ENCODE assay signal across 31 cellular contexts in genomic region chr2:27298391-27299080, GRCh38. TPM values are rescaled to one million over a fixed set of nuclear protein-coding genes. Genes with fewer than 3 reads are reported as not detected.
DNase-seq lines count a peak whose midpoint lies in the region; ATAC-seq, FAIRE-seq and TF ChIP-seq lines count a peak whose summit lies in the region.
"Had no signal": no experiment of that assay in that cellular context is flagged by ENCODE, and none has a peak within 500 bp of the region (broad histone marks: within the 10 kb centered on the region; RNA-seq: fewer than 3 reads in every experiment).

No MANE protein-coding gene starts in this region.

- TF ChIP-seq POLR2A in HepG2 (IDR thresholded peaks at IDR 0.05; ENCODE audit: insufficient read depth in 1 of 2, low read depth in 2 of 2, low read length in 2 of 2), result no peak
- TF ChIP-seq POLR2A in right lobe of liver (IDR thresholded peaks at IDR 0.05), result no peak

- intact Hi-C loops in HepG2 (cut with micrococcal nuclease; ENCODE audit: unreplicated experiment) (no loop called here), right lobe of liver (cut with DNase I) (loop anchor here in 1 of 2 donors (10.0 kb wide), 1 partner anchor 204 kb away; no protein-coding TSS in a partner anchor), left lung (cut with DNase I) (no loop called here), aorta (cut with DNase I) (no loop called here)

- 60% methylated on average over 18 of the region's 18 CpGs for WGBS in HepG2 (ENCODE audit: low lambda C conversion rate)
- WGBS in right lobe of liver (ENCODE audit: insufficient coverage, low coverage, low lambda C conversion rate, missing lambda C conversion rate), result 88% methylated on average over 10 of the region's 18 CpGs
- WGBS in aorta, 2 donors, result 78 to 80% methylated on average over 18 of the region's 18 CpGs

- no TSS peak for BruUV-seq in HepG2 (replicated peaks; lab: Mats Ljungman, UMichigan)

- no peaks in the 10 kb centered on the region for H3K9me3 ChIP-seq in HepG2 (ENCODE audit: low read length)
- no peaks in the 10 kb centered on the region for H3K9me3 ChIP-seq in right lobe of liver
- H3K9me3 ChIP-seq in left lung, result no peaks in the 10 kb centered on the region
- H3K9me3 ChIP-seq in aorta (ENCODE audit: control insufficient read depth, low read length), result no peaks in the 10 kb centered on the region

- DNase-seq in HepG2 (ENCODE audit: low spot score) (no peak), right lobe of liver (no peak), NCI-H2029 (lab: John Stamatoyannopoulos, UW) (peak; percentile 57), left lung (no peak), cortex of kidney (lab: John Stamatoyannopoulos, UW) (no peak), aorta (no peak), GM19240 (ENCODE audit: insufficient read length, low spot score) (no peak)
- DNase-seq: activated CD4-positive, alpha-beta memory T cell treated with anti-CD3 and anti-CD28 coated beads for 36 hours; activated CD4-positive, CD25-positive, alpha-beta regulatory T cell treated with anti-CD3 and anti-CD28 coated beads, Interleukin-2, amount 50 U/mL, for 72 hours; activated CD8-positive, alpha-beta memory T cell treated with anti-CD3 and anti-CD28 coated beads, Interleukin-2, amount 50 U/mL, for 4 hours; activated naive CD4-positive, alpha-beta T cell treated with anti-CD3 and anti-CD28 coated beads for 36 hours; C1 segment of cervical spinal cord; effector memory CD8-positive, alpha-beta T cell; erythroblast; foreskin keratinocyte; hypothalamus; Karpas-422; naive thymus-derived CD8-positive, alpha-beta T cell; NCI-H1694; NCI-H69; stimulated activated CD4-positive, alpha-beta T cell treated with anti-CD3 and anti-CD28 coated beads, Interleukin-2, amount 100 ng/mL, for 48 hours; trophoblast cell had no signal

- H3K4me1 ChIP-seq in HepG2 (ENCODE audit: insufficient read depth, low read length) (peaks cover 69% of the 10 kb centered on the region), right lobe of liver (peaks cover 0 to 4% (median 2%) of the 10 kb centered on the region in 4 donors), left lung (peaks cover 0 to 12% of the 10 kb centered on the region in 2 donors), aorta (ENCODE audit: control insufficient read depth in 1 of 2, insufficient read depth in 2 of 2, low read length in 2 of 2) (no peaks in the 10 kb centered on the region)
- H3K4me1 ChIP-seq: foreskin keratinocyte had no signal

- 0 out of 2 replicates have a peak overlapping the region, but pooled peaks have one; percentile 6 for H3K9ac ChIP-seq in HepG2 (ENCODE audit: insufficient read depth, low read depth, low read length)

- TF ChIP-seq RAD21 in HepG2 (CRISPR knock-in tag; IDR thresholded peaks at IDR 0.05), result no peak

- no peak for FAIRE-seq in HepG2 (lab: Jason Lieb, UNC)
- FAIRE-seq: bronchial epithelial cell had no signal

- no peak overlapping the region for H3K27ac ChIP-seq in HepG2 (ENCODE audit: extremely low read length, insufficient read depth, low read length)
- no peak overlapping the region for H3K27ac ChIP-seq in right lobe of liver
- no peak overlapping the region for H3K27ac ChIP-seq in left lung
- no peak overlapping the region for H3K27ac ChIP-seq in aorta (ENCODE audit: low read depth in 1 of 2, low read length in 2 of 2)
- H3K27ac ChIP-seq: coronary artery, foreskin keratinocyte had no signal

- H3K4me2 ChIP-seq in HepG2 (ENCODE audit: low read depth, low read length), result peak overlapping the region; percentile 23; the same call in 1 of the 2 replicates

- CTCF ChIA-PET in HepG2 (lab: Yijun Ruan, JAX; ENCODE audit: low intra/inter-chr PET ratio, low total read pairs), result no interaction called here

- no peak overlapping the region for H2AFZ ChIP-seq in HepG2 (ENCODE audit: low read length)

- no peaks in the 10 kb centered on the region for H3K79me2 ChIP-seq in HepG2 (ENCODE audit: insufficient read depth, low read length)

- H3K36me3 ChIP-seq in HepG2 (replicated peaks in 1 of 2; ENCODE audit: control insufficient read depth in 1 of 2, insufficient read depth in 2 of 2, low read length in 2 of 2) (no peaks in the 10 kb centered on the region), right lobe of liver (no peaks in the 10 kb centered on the region), left lung (no peaks in the 10 kb centered on the region), aorta (ENCODE audit: control insufficient read depth in 1 of 2, insufficient read depth in 2 of 2, low read length in 1 of 2) (no peaks in the 10 kb centered on the region)

- TF ChIP-seq EP300 in HepG2 (IDR thresholded peaks at IDR 0.05; ENCODE audit: low read depth in 2 of 2, low read length in 2 of 2) (no peak), HepG2 (CRISPR knock-in tag; IDR thresholded peaks at IDR 0.05; ENCODE audit: borderline replicate concordance) (no peak)

- H3K27me3 ChIP-seq in HepG2 (ENCODE audit: control insufficient read depth in 1 of 2, insufficient read depth in 2 of 2, low read length in 2 of 2) (no peaks in the 10 kb centered on the region; a peak in 1 of 5 replicates), right lobe of liver (no peaks in the 10 kb centered on the region), left lung (peaks cover 0 to 6% of the 10 kb centered on the region in 2 donors), aorta (ENCODE audit: control insufficient read depth in 1 of 2, insufficient read depth in 2 of 2, low read length in 1 of 2) (no peaks in the 10 kb centered on the region)

- ATAC-seq in HepG2 (peak; percentile 62), right lobe of liver (no peak), left lung (peak; percentile 56), aorta (ENCODE audit: low FRiP score) (no peak)
- ATAC-seq: effector memory CD8-positive, alpha-beta T cell; foreskin keratinocyte; naive thymus-derived CD8-positive, alpha-beta T cell had no signal

- in situ Hi-C loops in HepG2 (cut with HindIII; ENCODE audit: extremely low pct_ligation_motif_present, low pct_unique_long_range_greater_than_20kb), result no loop called here

- POLR2A ChIA-PET in HepG2 (lab: Yijun Ruan, JAX), result interaction anchor here (1.2 kb wide), 1 partner anchor 24 kb away, joined by 4 read pairs; the partner anchor contains the start of gene MPV17

- TF ChIP-seq CTCF in HepG2 (CRISPR knock-in tag; IDR thresholded peaks at IDR 0.05), result no peak
- no peak for TF ChIP-seq CTCF in right lobe of liver (IDR thresholded peaks at IDR 0.05)
- no peak for TF ChIP-seq CTCF in left lung (IDR thresholded peaks at IDR 0.05)

- no peaks in the 10 kb centered on the region for H4K20me1 ChIP-seq in HepG2 (ENCODE audit: insufficient read depth, low read length)

- no peak overlapping the region for H3K4me3 ChIP-seq in HepG2 (replicated peaks in 1 of 3; ENCODE audit: insufficient read depth in 1 of 3, low read depth in 2 of 3, low read length in 3 of 3)
- H3K4me3 ChIP-seq in right lobe of liver, result no peak overlapping the region
- no peak overlapping the region for H3K4me3 ChIP-seq in left lung
- no peak overlapping the region for H3K4me3 ChIP-seq in aorta (ENCODE audit: low read length in 2 of 2)
- H3K4me3 ChIP-seq: coronary artery had no signal

RNA-seq across cellular contexts. Expression of gene UCN, which starts 9.7 kb away (rescaled TPM):
- 0.36 and 1.2 TPM in 2 replicates for total RNA-seq in HepG2 (2016; rRNA removed; fragmentation: Illumina TruSeq; extraction: Trizol)
- total RNA-seq in HepG2 (2016; cell fraction: cytosol; rRNA removed; fragmentation: Illumina TruSeq; extraction: Trizol; ENCODE audit: low read depth), result not detected in 2 replicates
- 0.25 and 0.54 TPM in 2 replicates for total RNA-seq in HepG2 (2016; cell fraction: insoluble cytoplasmic fraction; rRNA removed; fragmentation: Illumina TruSeq; extraction: Trizol)
- 0.24 and 0.25 TPM in 2 replicates for total RNA-seq in HepG2 (2016; cell fraction: membrane; rRNA removed; fragmentation: Illumina TruSeq; extraction: Trizol)
- total RNA-seq in HepG2 (2016; cell fraction: nucleus; rRNA removed; fragmentation: Illumina TruSeq; extraction: Trizol), result 0.53 and 1.4 TPM in 2 replicates
- polyA plus RNA-seq in HepG2 (2011; rRNA removed), result 2.3 and 2.6 TPM in 2 replicates
- 1.3 and 2.9 TPM in 2 replicates for polyA plus RNA-seq in HepG2 (2011; cell fraction: cytosol; rRNA removed)
- polyA plus RNA-seq in HepG2 (2011; cell fraction: nucleus; rRNA removed), result 22.6 and 33.5 TPM in 2 replicates
- polyA plus RNA-seq in HepG2 (2012), result 1.8 TPM in 2 replicates
- polyA plus RNA-seq in HepG2 (2016; cell fraction: cytosol; fragmentation: Illumina TruSeq; extraction: Trizol; ENCODE audit: low read depth), result 0.14 TPM in 1 of 2 replicates, not detected in the other
- polyA plus RNA-seq in HepG2 (2016; cell fraction: insoluble cytoplasmic fraction; fragmentation: Illumina TruSeq; extraction: Trizol; ENCODE audit: low read depth), result 0.46 TPM in 1 of 2 replicates, not detected in the other
- 0.25 TPM in 1 of 2 replicates, not detected in the other for polyA plus RNA-seq in HepG2 (2016; cell fraction: membrane; fragmentation: Illumina TruSeq; extraction: Trizol; ENCODE audit: low read depth)
- polyA plus RNA-seq in HepG2 (2016; cell fraction: nucleus; fragmentation: Illumina TruSeq; extraction: Trizol; ENCODE audit: insufficient read depth, low read depth), result 2.6 and 2.7 TPM in 2 replicates
- polyA minus RNA-seq in HepG2 (2011; rRNA and poly(A)+ RNA removed; ENCODE audit: low replicate concordance), result 0.54 and 2.7 TPM in 2 replicates
- polyA minus RNA-seq in HepG2 (2011; cell fraction: cytosol; rRNA and poly(A)+ RNA removed), result not detected in 2 replicates
- polyA minus RNA-seq in HepG2 (2011; cell fraction: nucleus; rRNA and poly(A)+ RNA removed), result 1.7 and 2.1 TPM in 2 replicates
- 1 to 10 TPM in 5 of 6 experiments, under 1 TPM in 1; 0.88 to 4.3 (median 1.6) TPM for total RNA-seq in right lobe of liver
- 1 to 10 TPM; 1.5 to 2.6 TPM for total RNA-seq in left lung
- total RNA-seq in aorta, result 1 to 10 TPM; 1.2 to 2.2 TPM
- polyA plus RNA-seq in aorta, result 1 to 10 TPM in 1 of 2 donors, not detected in 1; 1.3 TPM

RNA-seq across cellular contexts. Expression of gene TRIM54, which starts 16.3 kb away (rescaled TPM):
- total RNA-seq in HepG2 (2016; rRNA removed; fragmentation: Illumina TruSeq; extraction: Trizol), result 0.07 TPM in 1 of 2 replicates, not detected in the other
- not detected in 2 replicates for total RNA-seq in HepG2 (2016; cell fraction: cytosol; rRNA removed; fragmentation: Illumina TruSeq; extraction: Trizol; ENCODE audit: low read depth)
- total RNA-seq in HepG2 (2016; cell fraction: insoluble cytoplasmic fraction; rRNA removed; fragmentation: Illumina TruSeq; extraction: Trizol), result 0.12 and 0.19 TPM in 2 replicates
- 0.07 TPM in 1 of 2 replicates, not detected in the other for total RNA-seq in HepG2 (2016; cell fraction: membrane; rRNA removed; fragmentation: Illumina TruSeq; extraction: Trizol)
- 0.65 TPM in 1 of 2 replicates, not detected in the other for total RNA-seq in HepG2 (2016; cell fraction: nucleus; rRNA removed; fragmentation: Illumina TruSeq; extraction: Trizol)
- 0.13 and 0.14 TPM in 2 replicates for polyA plus RNA-seq in HepG2 (2011; rRNA removed)
- polyA plus RNA-seq in HepG2 (2011; cell fraction: cytosol; rRNA removed), result 0.12 and 0.23 TPM in 2 replicates
- 0.37 and 0.42 TPM in 2 replicates for polyA plus RNA-seq in HepG2 (2011; cell fraction: nucleus; rRNA removed)
- polyA plus RNA-seq in HepG2 (2012), result 0.09 and 0.24 TPM in 2 replicates
- not detected in 2 replicates for polyA plus RNA-seq in HepG2 (2016; cell fraction: cytosol; fragmentation: Illumina TruSeq; extraction: Trizol; ENCODE audit: low read depth)
- 0.20 TPM in 1 of 2 replicates, not detected in the other for polyA plus RNA-seq in HepG2 (2016; cell fraction: insoluble cytoplasmic fraction; fragmentation: Illumina TruSeq; extraction: Trizol; ENCODE audit: low read depth)
- not detected in 2 replicates for polyA plus RNA-seq in HepG2 (2016; cell fraction: membrane; fragmentation: Illumina TruSeq; extraction: Trizol; ENCODE audit: low read depth)
- 0.52 TPM in 1 of 2 replicates, not detected in the other for polyA plus RNA-seq in HepG2 (2016; cell fraction: nucleus; fragmentation: Illumina TruSeq; extraction: Trizol; ENCODE audit: insufficient read depth, low read depth)
- 1.4 TPM in 1 of 2 replicates, not detected in the other for polyA minus RNA-seq in HepG2 (2011; rRNA and poly(A)+ RNA removed; ENCODE audit: low replicate concordance)
- not detected in 2 replicates for polyA minus RNA-seq in HepG2 (2011; cell fraction: cytosol; rRNA and poly(A)+ RNA removed)
- not detected in 2 replicates for polyA minus RNA-seq in HepG2 (2011; cell fraction: nucleus; rRNA and poly(A)+ RNA removed)
- total RNA-seq in right lobe of liver, result under 1 TPM in 2 of 6 experiments, not detected in 4; 0.14 to 0.25 TPM
- under 1 TPM in 1 of 2 donors, not detected in 1; 0.17 TPM for total RNA-seq in left lung
- total RNA-seq in aorta, result under 1 TPM; 0.18 to 0.39 TPM
- polyA plus RNA-seq in aorta, result 1 to 10 TPM; 1.4 to 5.0 TPM
- total RNA-seq: activated CD4-positive, alpha-beta memory T cell treated with anti-CD3 and anti-CD28 coated beads for 36 hours; activated naive CD4-positive, alpha-beta T cell treated with anti-CD3 and anti-CD28 coated beads for 36 hours; bronchial epithelial cell; Daoy; foreskin keratinocyte; liver; osteoblast; RPMI7951; SK-MEL-5; T-helper 1 cell treated with Interleukin-12 subunit alpha and Interleukin-12 subunit beta and Interleukin-4 antibody, amounts not matched to agents 30 ng/mL and 1 ng/mL, for 36 hours had no signal
- polyA plus RNA-seq: foreskin keratinocyte; naive thymus-derived CD8-positive, alpha-beta T cell had no signal

RNA-seq across cellular contexts. Expression of gene DNAJC5G, which starts 23.3 kb away (rescaled TPM):
- total RNA-seq in HepG2 (2016; rRNA removed; fragmentation: Illumina TruSeq; extraction: Trizol), result not detected in 2 replicates
- total RNA-seq in HepG2 (2016; cell fraction: cytosol; rRNA removed; fragmentation: Illumina TruSeq; extraction: Trizol; ENCODE audit: low read depth), result not detected in 2 replicates
- not detected in 2 replicates for total RNA-seq in HepG2 (2016; cell fraction: insoluble cytoplasmic fraction; rRNA removed; fragmentation: Illumina TruSeq; extraction: Trizol)
- total RNA-seq in HepG2 (2016; cell fraction: membrane; rRNA removed; fragmentation: Illumina TruSeq; extraction: Trizol), result not detected in 2 replicates
- not detected in 2 replicates for total RNA-seq in HepG2 (2016; cell fraction: nucleus; rRNA removed; fragmentation: Illumina TruSeq; extraction: Trizol)
- polyA plus RNA-seq in HepG2 (2011; rRNA removed), result 0.05 and 0.07 TPM in 2 replicates
- not detected in 2 replicates for polyA plus RNA-seq in HepG2 (2011; cell fraction: cytosol; rRNA removed)
- polyA plus RNA-seq in HepG2 (2011; cell fraction: nucleus; rRNA removed), result 0.24 and 0.43 TPM in 2 replicates
- 0.17 TPM in 1 of 2 replicates, not detected in the other for polyA plus RNA-seq in HepG2 (2012)
- not detected in 2 replicates for polyA plus RNA-seq in HepG2 (2016; cell fraction: cytosol; fragmentation: Illumina TruSeq; extraction: Trizol; ENCODE audit: low read depth)
- polyA plus RNA-seq in HepG2 (2016; cell fraction: insoluble cytoplasmic fraction; fragmentation: Illumina TruSeq; extraction: Trizol; ENCODE audit: low read depth), result not detected in 2 replicates
- polyA plus RNA-seq in HepG2 (2016; cell fraction: membrane; fragmentation: Illumina TruSeq; extraction: Trizol; ENCODE audit: low read depth), result not detected in 2 replicates
- not detected in 2 replicates for polyA plus RNA-seq in HepG2 (2016; cell fraction: nucleus; fragmentation: Illumina TruSeq; extraction: Trizol; ENCODE audit: insufficient read depth, low read depth)
- not detected in 2 replicates for polyA minus RNA-seq in HepG2 (2011; rRNA and poly(A)+ RNA removed; ENCODE audit: low replicate concordance)
- polyA minus RNA-seq in HepG2 (2011; cell fraction: cytosol; rRNA and poly(A)+ RNA removed), result not detected in 2 replicates
- not detected in 2 replicates for polyA minus RNA-seq in HepG2 (2011; cell fraction: nucleus; rRNA and poly(A)+ RNA removed)
- not detected for total RNA-seq in right lobe of liver
- total RNA-seq in left lung, result not detected
- not detected for total RNA-seq in aorta
- polyA plus RNA-seq in aorta, result 1 to 10 TPM; 2.3 TPM
- total RNA-seq: activated naive CD4-positive, alpha-beta T cell treated with anti-CD3 and anti-CD28 coated beads for 36 hours; activated T-helper 1 cell treated with anti-CD3 and anti-CD28 coated beads, Interleukin-12 subunit alpha, Interleukin-12 subunit beta, Interleukin-2, Interleukin-4 antibody, amounts not matched to agents 30 ng/mL and 10 ng/mL and 1 ng/mL, durations not matched to agents 14 hours and 24 hours and 36 hours; bronchial epithelial cell; Daoy; foreskin keratinocyte; liver; naive thymus-derived CD8-positive, alpha-beta T cell; osteoblast; RPMI7951; SK-MEL-5; T-helper 1 cell treated with Interleukin-12 subunit alpha and Interleukin-12 subunit beta and Interleukin-4 antibody, amounts not matched to agents 30 ng/mL and 1 ng/mL, for 36 hours had no signal
- polyA plus RNA-seq: foreskin keratinocyte; liver; naive thymus-derived CD8-positive, alpha-beta T cell had no signal

RNA-seq across cellular contexts. Expression of gene MPV17, which starts 24.4 kb away (rescaled TPM):
- total RNA-seq in HepG2 (2016; rRNA removed; fragmentation: Illumina TruSeq; extraction: Trizol) (37.0 and 48.9 TPM in 2 replicates), right lobe of liver (10 to 100 TPM; 17.2 to 82.3 (median 30.4) TPM), left lung (100 to 1,000 TPM in 1 of 2 donors, 10 to 100 TPM in 1; 96.4 to 103 TPM), aorta (10 to 100 TPM; 49.9 to 68.7 TPM)
- 20.8 and 25.9 TPM in 2 replicates for total RNA-seq in HepG2 (2016; cell fraction: cytosol; rRNA removed; fragmentation: Illumina TruSeq; extraction: Trizol; ENCODE audit: low read depth)
- total RNA-seq in HepG2 (2016; cell fraction: insoluble cytoplasmic fraction; rRNA removed; fragmentation: Illumina TruSeq; extraction: Trizol), result 42.7 and 51.6 TPM in 2 replicates
- total RNA-seq in HepG2 (2016; cell fraction: membrane; rRNA removed; fragmentation: Illumina TruSeq; extraction: Trizol), result 26.7 and 29.9 TPM in 2 replicates
- total RNA-seq in HepG2 (2016; cell fraction: nucleus; rRNA removed; fragmentation: Illumina TruSeq; extraction: Trizol), result 42.0 and 44.6 TPM in 2 replicates
- polyA plus RNA-seq in HepG2 (2011; rRNA removed) (119 and 129 TPM in 2 replicates), aorta (10 to 100 TPM; 47.5 to 80.6 TPM)
- 118 and 122 TPM in 2 replicates for polyA plus RNA-seq in HepG2 (2011; cell fraction: cytosol; rRNA removed)
- polyA plus RNA-seq in HepG2 (2011; cell fraction: nucleus; rRNA removed), result 242 and 245 TPM in 2 replicates
- polyA plus RNA-seq in HepG2 (2012), result 63.5 and 90.0 TPM in 2 replicates
- polyA plus RNA-seq in HepG2 (2016; cell fraction: cytosol; fragmentation: Illumina TruSeq; extraction: Trizol; ENCODE audit: low read depth), result 24.1 and 27.7 TPM in 2 replicates
- polyA plus RNA-seq in HepG2 (2016; cell fraction: insoluble cytoplasmic fraction; fragmentation: Illumina TruSeq; extraction: Trizol; ENCODE audit: low read depth), result 63.3 and 64.7 TPM in 2 replicates
- 36.5 and 39.6 TPM in 2 replicates for polyA plus RNA-seq in HepG2 (2016; cell fraction: membrane; fragmentation: Illumina TruSeq; extraction: Trizol; ENCODE audit: low read depth)
- 101 and 104 TPM in 2 replicates for polyA plus RNA-seq in HepG2 (2016; cell fraction: nucleus; fragmentation: Illumina TruSeq; extraction: Trizol; ENCODE audit: insufficient read depth, low read depth)
- polyA minus RNA-seq in HepG2 (2011; rRNA and poly(A)+ RNA removed; ENCODE audit: low replicate concordance), result 155 and 173 TPM in 2 replicates
- polyA minus RNA-seq in HepG2 (2011; cell fraction: cytosol; rRNA and poly(A)+ RNA removed), result 37.4 and 40.5 TPM in 2 replicates
- 76.9 and 109 TPM in 2 replicates for polyA minus RNA-seq in HepG2 (2011; cell fraction: nucleus; rRNA and poly(A)+ RNA removed)

RNA-seq across cellular contexts. Expression of gene SLC30A3, which starts 35.7 kb away (rescaled TPM):
- total RNA-seq in HepG2 (2016; rRNA removed; fragmentation: Illumina TruSeq; extraction: Trizol) (0.38 TPM in 1 of 2 replicates, not detected in the other), right lobe of liver (not detected), left lung (under 1 TPM; 0.39 to 0.64 TPM), aorta (1 to 10 TPM in 1 of 2 donors, under 1 TPM in 1; 0.78 to 1.8 TPM)
- total RNA-seq in HepG2 (2016; cell fraction: cytosol; rRNA removed; fragmentation: Illumina TruSeq; extraction: Trizol; ENCODE audit: low read depth), result 0.20 and 0.26 TPM in 2 replicates
- 0.15 TPM in 1 of 2 replicates, not detected in the other for total RNA-seq in HepG2 (2016; cell fraction: insoluble cytoplasmic fraction; rRNA removed; fragmentation: Illumina TruSeq; extraction: Trizol)
- 0.07 and 0.43 TPM in 2 replicates for total RNA-seq in HepG2 (2016; cell fraction: membrane; rRNA removed; fragmentation: Illumina TruSeq; extraction: Trizol)
- total RNA-seq in HepG2 (2016; cell fraction: nucleus; rRNA removed; fragmentation: Illumina TruSeq; extraction: Trizol), result 0.25 and 0.37 TPM in 2 replicates
- polyA plus RNA-seq in HepG2 (2011; rRNA removed) (0.79 and 1.0 TPM in 2 replicates), aorta (10 to 100 TPM in 1 of 2 donors, 1 to 10 TPM in 1; 4.0 to 20.2 TPM)
- 0.54 and 0.83 TPM in 2 replicates for polyA plus RNA-seq in HepG2 (2011; cell fraction: cytosol; rRNA removed)
- polyA plus RNA-seq in HepG2 (2011; cell fraction: nucleus; rRNA removed), result 5.5 and 6.9 TPM in 2 replicates
- polyA plus RNA-seq in HepG2 (2012), result 1.1 and 1.2 TPM in 2 replicates
- polyA plus RNA-seq in HepG2 (2016; cell fraction: cytosol; fragmentation: Illumina TruSeq; extraction: Trizol; ENCODE audit: low read depth), result 0.17 and 0.28 TPM in 2 replicates
- 0.23 TPM in 1 of 2 replicates, not detected in the other for polyA plus RNA-seq in HepG2 (2016; cell fraction: insoluble cytoplasmic fraction; fragmentation: Illumina TruSeq; extraction: Trizol; ENCODE audit: low read depth)
- polyA plus RNA-seq in HepG2 (2016; cell fraction: membrane; fragmentation: Illumina TruSeq; extraction: Trizol; ENCODE audit: low read depth), result 0.19 and 0.29 TPM in 2 replicates
- polyA plus RNA-seq in HepG2 (2016; cell fraction: nucleus; fragmentation: Illumina TruSeq; extraction: Trizol; ENCODE audit: insufficient read depth, low read depth), result 0.96 and 1.8 TPM in 2 replicates
- 1.8 and 2.7 TPM in 2 replicates for polyA minus RNA-seq in HepG2 (2011; rRNA and poly(A)+ RNA removed; ENCODE audit: low replicate concordance)
- 0.59 and 0.79 TPM in 2 replicates for polyA minus RNA-seq in HepG2 (2011; cell fraction: cytosol; rRNA and poly(A)+ RNA removed)
- polyA minus RNA-seq in HepG2 (2011; cell fraction: nucleus; rRNA and poly(A)+ RNA removed), result 0.50 and 1.3 TPM in 2 replicates
- total RNA-seq: bronchial epithelial cell; liver; naive thymus-derived CD8-positive, alpha-beta T cell; RPMI7951 had no signal

Comparison
In these comparisons a context has a peak if more than half of its experiments do, and no peak if none do; other contexts are left out.
1. ATAC-seq: peak in HepG2 (single experiment) and left lung (single experiment); none in right lobe of liver (0 of 4) and aorta (single experiment).